ENCODE assay signal across 8 cellular contexts in the genomic region with DNA sequence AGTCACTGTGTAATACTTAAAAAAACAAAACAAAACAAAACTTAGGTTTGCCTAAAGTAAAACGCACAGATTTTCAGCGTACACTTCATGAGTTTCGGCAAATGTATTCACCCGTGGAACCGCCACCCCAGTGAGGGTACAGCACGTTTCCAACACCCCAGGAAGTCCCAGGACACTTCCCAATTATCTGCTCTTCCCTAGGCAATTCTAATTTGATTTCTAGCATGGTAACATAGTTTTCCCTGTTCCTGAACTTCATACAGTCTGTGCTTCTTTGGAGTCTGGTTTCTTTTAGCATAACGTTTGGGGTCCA. TPM values are rescaled to one million over a fixed set of nuclear protein-coding genes. Genes with fewer than 3 reads are reported as not detected.
DNase-seq lines count a peak whose midpoint lies in the region; ATAC-seq lines count a peak whose summit lies in the region.

No MANE protein-coding gene starts in this region.

- H3K4me3 Mint-ChIP-seq in activated T-helper 17 cell treated with anti-CD3 and anti-CD28 coated beads, Interleukin-2, amount 50 U/mL, for 72 hours = no peak overlapping the region

- peak overlapping the region; percentile 64 for H3K27ac ChIP-seq in substantia nigra (ENCODE audit: low read depth, low read length, poor library complexity, severe bottlenecking)

- H3K36me3 Mint-ChIP-seq in activated T-helper 17 cell treated with anti-CD3 and anti-CD28 coated beads, Interleukin-2, amount 50 U/mL, for 72 hours (ENCODE audit: low read depth) = no peaks in the 10 kb centered on the region

- H3K27ac Mint-ChIP-seq in activated T-helper 17 cell treated with anti-CD3 and anti-CD28 coated beads, Interleukin-2, amount 50 U/mL, for 72 hours = peak overlapping the region; percentile 94

- H3K4me3 ChIP-seq in iPS-18c (ENCODE audit: insufficient read depth, low read depth, low read length) = peak overlapping the region; percentile 96; the same call in 1 of the 2 replicates

- no peaks in the 10 kb centered on the region for H3K9me3 Mint-ChIP-seq in activated T-helper 17 cell treated with anti-CD3 and anti-CD28 coated beads, Interleukin-2, amount 50 U/mL, for 72 hours

- no peak for ATAC-seq in activated T-helper 17 cell treated with anti-CD3 and anti-CD28 coated beads, Interleukin-2, amount 50 U/mL, for 72 hours (replicated peaks)
- ATAC-seq in GM18520 (IDR thresholded peaks at IDR 0.05; ENCODE audit: unreplicated experiment) = no peak

- peaks cover 7% of the 10 kb centered on the region for H3K4me1 Mint-ChIP-seq in activated T-helper 17 cell treated with anti-CD3 and anti-CD28 coated beads, Interleukin-2, amount 50 U/mL, for 72 hours

- H3K9me3 ChIP-seq in iPS-18c (ENCODE audit: control insufficient read depth, insufficient read depth, low read length) = no peaks in the 10 kb centered on the region

- no peaks in the 10 kb centered on the region for H3K27me3 Mint-ChIP-seq in activated T-helper 17 cell treated with anti-CD3 and anti-CD28 coated beads, Interleukin-2, amount 50 U/mL, for 72 hours

- peak; percentile 24 for DNase-seq in stimulated activated CD4-positive, alpha-beta T cell treated with anti-CD3 and anti-CD28 coated beads, Interleukin-15, amount 100 ng/mL, for 24 hours
- no peak for DNase-seq in stimulated activated CD4-positive, alpha-beta T cell treated with anti-CD3 and anti-CD28 coated beads, Interleukin-4, amount 100 ng/mL, for 24 hours
- DNase-seq in substantia nigra (lab: John Stamatoyannopoulos, UW) (peak in 3 of 49 donors; percentile 29 to 31 (median 30)), NCI-H69 (lab: John Stamatoyannopoulos, UW) (no peak)
- no peak for DNase-seq in activated effector memory CD4-positive, alpha-beta T cell treated with Interleukin-2 at 50 U/mL for 16 hours

RNA-seq across cellular contexts. Expression of gene CLASP2, which starts 0.5 kb away (rescaled TPM):
- 10 to 100 TPM; 41.0 to 48.7 TPM for total RNA-seq in activated T-helper 17 cell treated with anti-CD3 and anti-CD28 coated beads, Interleukin-2, amount 50 U/mL, for 72 hours
